ENCODE assay signal across 29 cellular contexts in the genomic region with DNA sequence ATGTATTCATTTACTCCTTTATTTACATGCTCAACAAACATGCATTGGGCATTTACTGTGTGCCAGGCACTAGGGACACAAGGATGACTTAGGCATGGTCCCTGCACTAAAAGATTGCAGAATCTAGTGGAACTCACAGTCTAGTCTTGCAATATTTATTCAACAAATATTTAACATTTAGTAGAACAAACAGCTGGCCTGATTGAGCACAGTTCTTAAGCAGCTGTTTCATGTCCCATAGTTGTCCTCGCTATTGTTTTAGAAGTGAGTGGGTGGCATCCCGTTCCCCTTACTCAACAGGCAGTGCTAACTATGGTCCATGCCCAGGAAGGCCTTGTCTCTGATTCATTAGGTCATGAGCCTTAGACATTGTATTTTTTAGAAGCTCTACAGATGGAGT.
"Had no signal": no experiment of that assay in that cellular context is flagged by ENCODE, and none has a peak within 500 bp of the region (broad histone marks: within the 10 kb centered on the region; RNA-seq: fewer than 3 reads in every experiment).

No MANE protein-coding gene starts in this region.

- H3K9me3 ChIP-seq: adrenal gland, ascending aorta, heart right ventricle, neutrophil, ovary, prostate gland, thoracic aorta had no signal

- H3K4me1 ChIP-seq: adrenal gland, ascending aorta, prostate gland had no signal

- H3K4me3 ChIP-seq: adrenal gland, ascending aorta, heart right ventricle, ovary, prostate gland, thoracic aorta had no signal

- H3K27me3 ChIP-seq: adrenal gland, ascending aorta, ovary had no signal

- H3K27ac Mint-ChIP-seq: activated B cell treated with CpG ODN at 0.5 μM for 24 hours; activated CD4-positive, alpha-beta T cell treated with anti-CD3 and anti-CD28 coated beads for 36 hours; activated naive CD8-positive, alpha-beta T cell; activated T-cell treated with anti-CD3 and anti-CD28 coated beads, Interleukin-2, amount 50 U/mL, for 24 hours; activated T-helper 17 cell treated with anti-CD3 and anti-CD28 coated beads, Interleukin-2, amount 50 U/mL, for 72 hours; mesothelial cell of epicardium; natural killer cell treated with Interleukin-12 subunit alpha and Interleukin-12 subunit beta and Interleukin-15 and Interleukin-18, amount 100 ng/mL, for 72 hours; type B pancreatic cell had no signal

- H3K27me3 Mint-ChIP-seq: activated naive CD8-positive, alpha-beta T cell; activated T-cell treated with anti-CD3 and anti-CD28 coated beads, Interleukin-2, amount 50 U/mL, for 24 hours; activated T-helper 17 cell treated with anti-CD3 and anti-CD28 coated beads, Interleukin-2, amount 50 U/mL, for 72 hours had no signal

- H3K4me1 Mint-ChIP-seq: activated B cell treated with CpG ODN at 0.5 μM for 24 hours; activated CD4-positive, alpha-beta T cell treated with anti-CD3 and anti-CD28 coated beads for 36 hours; activated T-helper 17 cell treated with anti-CD3 and anti-CD28 coated beads, Interleukin-2, amount 50 U/mL, for 72 hours; central memory CD8-positive, alpha-beta T cell had no signal

- DNase-seq: activated B cell treated with CpG ODN at 0.5 μM for 24 hours; activated CD4-positive, alpha-beta T cell treated with anti-CD3 and anti-CD28 coated beads for 36 hours; activated CD4-positive, alpha-beta T cell treated with anti-CD3 and anti-CD28 coated beads, Interleukin-2, amount 50 U/mL, for 4 hours; activated CD8-positive, alpha-beta memory T cell treated with anti-CD3 and anti-CD28 coated beads for 24 hours; activated CD8-positive, alpha-beta memory T cell treated with anti-CD3 and anti-CD28 coated beads, Interleukin-2, amount 50 U/mL, for 4 hours; activated naive CD4-positive, alpha-beta T cell; activated T-cell treated with anti-CD3 and anti-CD28 coated beads, Interleukin-2, amount 50 U/mL, for 24 hours; adrenal gland; effector memory CD4-positive, alpha-beta T cell; heart right ventricle; islet precursor cell; left colon; ovary; right cardiac atrium; stimulated activated CD4-positive, alpha-beta T cell treated with anti-CD3 and anti-CD28 coated beads, Interleukin-4, amount 100 ng/mL, for 1 hour; stimulated activated naive CD4-positive, alpha-beta T cell; T-helper 9 cell had no signal

- H3K9me3 Mint-ChIP-seq: activated B cell treated with CpG ODN at 0.5 μM for 24 hours; activated T-cell treated with anti-CD3 and anti-CD28 coated beads, Interleukin-2, amount 50 U/mL, for 24 hours; activated T-helper 17 cell treated with anti-CD3 and anti-CD28 coated beads, Interleukin-2, amount 50 U/mL, for 72 hours; central memory CD8-positive, alpha-beta T cell had no signal

- H3K36me3 ChIP-seq: adrenal gland, ascending aorta, heart right ventricle, neutrophil, ovary, prostate gland, thoracic aorta had no signal

- H3K4me3 Mint-ChIP-seq: activated B cell treated with CpG ODN at 0.5 μM for 24 hours; activated CD4-positive, alpha-beta T cell treated with anti-CD3 and anti-CD28 coated beads for 36 hours; activated naive CD8-positive, alpha-beta T cell; activated T-cell treated with anti-CD3 and anti-CD28 coated beads, Interleukin-2, amount 50 U/mL, for 24 hours; activated T-helper 17 cell treated with anti-CD3 and anti-CD28 coated beads, Interleukin-2, amount 50 U/mL, for 72 hours; central memory CD8-positive, alpha-beta T cell; mesothelial cell of epicardium; natural killer cell treated with Interleukin-12 subunit alpha and Interleukin-12 subunit beta and Interleukin-15 and Interleukin-18, amount 100 ng/mL, for 72 hours; type B pancreatic cell had no signal

- H3K36me3 Mint-ChIP-seq: activated naive CD8-positive, alpha-beta T cell; natural killer cell treated with Interleukin-12 subunit alpha and Interleukin-12 subunit beta and Interleukin-15 and Interleukin-18, amount 100 ng/mL, for 72 hours; type B pancreatic cell had no signal

- H3K27ac ChIP-seq: adrenal gland, ascending aorta, neutrophil, ovary, prostate gland, thoracic aorta had no signal

- FAIRE-seq: colon, frontal cortex had no signal
